Comparison of ENCODE assay signal across 35 cellular contexts in the genomic region with DNA sequence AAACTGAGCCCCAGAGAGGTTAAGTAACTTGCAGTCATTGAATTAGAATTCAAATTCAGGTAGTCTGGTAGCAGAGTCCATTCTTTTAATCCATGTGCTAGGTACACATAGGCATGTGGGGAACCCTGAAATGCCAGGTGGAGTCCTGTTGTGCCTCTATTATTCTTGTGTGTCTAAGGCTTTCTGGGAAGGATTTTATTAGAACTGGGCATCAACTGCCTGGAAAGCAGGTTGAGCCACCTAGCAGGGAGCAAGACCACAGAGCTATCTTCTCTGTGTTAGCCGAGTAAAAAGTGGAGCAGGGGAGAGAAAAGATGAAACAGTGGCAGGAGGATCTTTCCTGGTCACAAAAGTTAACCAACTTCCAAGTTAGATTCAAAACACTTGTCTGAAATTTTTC.
"Had no signal": no experiment of that assay in that cellular context is flagged by ENCODE, and none has a peak within 500 bp of the region (broad histone marks: within the 10 kb centered on the region; RNA-seq: fewer than 3 reads in every experiment).

No MANE protein-coding gene starts in this region.

- H3K9me3 ChIP-seq: adrenal gland, body of pancreas, breast epithelium had no signal

- DNase-seq: activated B cell treated with CpG ODN at 0.5 μM for 24 hours; activated CD4-positive, alpha-beta memory T cell treated with anti-CD3 and anti-CD28 coated beads for 36 hours; activated CD4-positive, alpha-beta T cell treated with anti-CD3 and anti-CD28 coated beads for 4 hours; activated CD4-positive, alpha-beta T cell treated with anti-CD3 and anti-CD28 coated beads, Interleukin-2, amount 10 ng/mL, durations not matched to agents 24 days and 14 days; activated CD4-positive, alpha-beta T cell treated with anti-CD3 and anti-CD28 coated beads, Interleukin-2, amount 50 U/mL, for 1 hour; activated CD4-positive, alpha-beta T cell treated with anti-CD3 and anti-CD28 coated beads, Interleukin-2, amount 50 U/mL, for 4 hours; activated CD4-positive, CD25-positive, alpha-beta regulatory T cell treated with anti-CD3 and anti-CD28 coated beads, Interleukin-2, amount 50 U/mL, for 72 hours; activated CD8-positive, alpha-beta memory T cell treated with anti-CD3 and anti-CD28 coated beads, Interleukin-2, amount 50 U/mL, for 4 hours; activated effector memory CD4-positive, alpha-beta T cell treated with anti-CD3 and anti-CD28 coated beads, Interleukin-2, amount 50 U/mL, for 16 hours; activated gamma-delta T cell treated with Interleukin-2 at 50 U/mL for 16 hours; activated naive CD4-positive, alpha-beta T cell; activated naive CD4-positive, alpha-beta T cell treated with anti-CD3 and anti-CD28 coated beads for 36 hours; activated naive CD4-positive, alpha-beta T cell treated with anti-CD3 and anti-CD28 coated beads, Interleukin-2, amount 50 U/mL, for 16 hours; activated naive CD8-positive, alpha-beta T cell treated with anti-CD3 and anti-CD28 coated beads for 36 hours; activated T-cell treated with anti-CD3 and anti-CD28 coated beads for 4 hours; activated T-cell treated with anti-CD3 and anti-CD28 coated beads, Interleukin-2, amount 50 U/mL, for 1 hour; activated T-cell treated with anti-CD3 and anti-CD28 coated beads, Interleukin-2, amount 50 U/mL, for 4 hours; activated T-cell treated with anti-CD3 and anti-CD28 coated beads, Interleukin-2, amount 50 U/mL, for 72 hours; amniotic stem cell; aorta; brain microvascular endothelial cell; central memory CD4-positive, alpha-beta T cell; SW 1271; T-helper 1 cell; T-helper 9 cell had no signal

- H3K27me3 ChIP-seq: adrenal gland, body of pancreas, brain microvascular endothelial cell, breast epithelium had no signal

- H3K4me3 ChIP-seq: adrenal gland, body of pancreas, breast epithelium had no signal

- H3K27ac ChIP-seq: adrenal gland, body of pancreas, brain microvascular endothelial cell, breast epithelium, VCaP had no signal

- H3K4me1 Mint-ChIP-seq: activated B cell treated with CpG ODN at 0.5 μM for 24 hours; activated CD4-positive, alpha-beta T cell treated with anti-CD3 and anti-CD28 coated beads, Interleukin-2, amount 10 ng/mL, durations not matched to agents 24 days and 14 days; activated naive CD8-positive, alpha-beta T cell treated with anti-CD3 and anti-CD28 coated beads for 36 hours; activated T-helper 17 cell treated with anti-CD3 and anti-CD28 coated beads, Interleukin-2, amount 50 U/mL, for 72 hours had no signal

- H3K27ac Mint-ChIP-seq: activated B cell treated with CpG ODN at 0.5 μM for 24 hours; activated CD4-positive, alpha-beta memory T cell treated with anti-CD3 and anti-CD28 coated beads for 36 hours; activated CD4-positive, alpha-beta T cell treated with anti-CD3 and anti-CD28 coated beads, Interleukin-2, amount 10 ng/mL, durations not matched to agents 24 days and 14 days; activated CD8-positive, alpha-beta T cell treated with anti-CD3 and anti-CD28 coated beads for 36 hours; activated naive CD4-positive, alpha-beta T cell treated with anti-CD3 and anti-CD28 coated beads for 36 hours; activated naive CD4-positive, alpha-beta T cell treated with anti-CD3 and anti-CD28 coated beads, Interleukin-2, amount 50 U/mL, for 72 hours; activated naive CD8-positive, alpha-beta T cell treated with anti-CD3 and anti-CD28 coated beads for 36 hours; activated T-cell treated with anti-CD3 and anti-CD28 coated beads, Interleukin-2, amount 50 U/mL, for 72 hours; activated T-helper 1 cell treated with anti-CD3 and anti-CD28 coated beads, Interleukin-12 subunit alpha, Interleukin-12 subunit beta, Interleukin-2, Interleukin-4 antibody, amounts not matched to agents 30 ng/mL and 10 ng/mL and 1 ng/mL, durations not matched to agents 14 hours and 24 hours and 36 hours; activated T-helper 17 cell treated with anti-CD3 and anti-CD28 coated beads, Interleukin-2, amount 50 U/mL, for 72 hours; T-helper 1 cell treated with Interleukin-12 subunit alpha and Interleukin-12 subunit beta and Interleukin-4 antibody, amounts not matched to agents 30 μg/mL and 1 μg/mL, for 36 hours; T-helper 2 cell treated with Interferon-gamma antibody and Interleukin-4, amounts not matched to agents 5 μg/mL and 100 μg/mL, for 36 hours had no signal

- H3K36me3 ChIP-seq: adrenal gland, brain microvascular endothelial cell, breast epithelium had no signal

- H3K9me3 Mint-ChIP-seq: activated B cell treated with CpG ODN at 0.5 μM for 24 hours; activated CD4-positive, alpha-beta memory T cell treated with anti-CD3 and anti-CD28 coated beads for 36 hours; activated CD4-positive, alpha-beta T cell treated with anti-CD3 and anti-CD28 coated beads, Interleukin-2, amount 10 ng/mL, durations not matched to agents 24 days and 14 days; activated CD8-positive, alpha-beta T cell treated with anti-CD3 and anti-CD28 coated beads for 36 hours; activated naive CD4-positive, alpha-beta T cell treated with anti-CD3 and anti-CD28 coated beads for 36 hours; activated naive CD8-positive, alpha-beta T cell treated with anti-CD3 and anti-CD28 coated beads for 36 hours; activated T-cell treated with anti-CD3 and anti-CD28 coated beads, Interleukin-2, amount 50 U/mL, for 4 hours; activated T-cell treated with anti-CD3 and anti-CD28 coated beads, Interleukin-2, amount 50 U/mL, for 72 hours; activated T-helper 1 cell treated with anti-CD3 and anti-CD28 coated beads, Interleukin-12 subunit alpha, Interleukin-12 subunit beta, Interleukin-2, Interleukin-4 antibody, amounts not matched to agents 30 ng/mL and 10 ng/mL and 1 ng/mL, durations not matched to agents 14 hours and 24 hours and 36 hours; activated T-helper 17 cell treated with anti-CD3 and anti-CD28 coated beads, Interleukin-2, amount 50 U/mL, for 72 hours; T-helper 1 cell treated with Interleukin-12 subunit alpha and Interleukin-12 subunit beta and Interleukin-4 antibody, amounts not matched to agents 30 μg/mL and 1 μg/mL, for 36 hours; T-helper 2 cell treated with Interferon-gamma antibody and Interleukin-4, amounts not matched to agents 5 μg/mL and 100 μg/mL, for 36 hours had no signal

- ATAC-seq: activated CD8-positive, alpha-beta T cell treated with anti-CD3 and anti-CD28 coated beads for 36 hours; activated naive CD4-positive, alpha-beta T cell treated with anti-CD3 and anti-CD28 coated beads, Interleukin-2, amount 50 U/mL, for 72 hours; activated T-cell treated with anti-CD3 and anti-CD28 coated beads, Interleukin-2, amount 50 U/mL, for 4 hours; activated T-cell treated with anti-CD3 and anti-CD28 coated beads, Interleukin-2, amount 50 U/mL, for 72 hours; activated T-helper 17 cell treated with anti-CD3 and anti-CD28 coated beads, Interleukin-2, amount 50 U/mL, for 72 hours; body of pancreas had no signal

- H3K36me3 Mint-ChIP-seq: activated CD4-positive, alpha-beta memory T cell treated with anti-CD3 and anti-CD28 coated beads for 36 hours; activated naive CD4-positive, alpha-beta T cell treated with anti-CD3 and anti-CD28 coated beads, Interleukin-2, amount 50 U/mL, for 72 hours; activated naive CD8-positive, alpha-beta T cell treated with anti-CD3 and anti-CD28 coated beads for 36 hours had no signal

- H3K4me3 Mint-ChIP-seq: activated B cell treated with CpG ODN at 0.5 μM for 24 hours; activated CD4-positive, alpha-beta memory T cell treated with anti-CD3 and anti-CD28 coated beads for 36 hours; activated CD4-positive, alpha-beta T cell treated with anti-CD3 and anti-CD28 coated beads, Interleukin-2, amount 10 ng/mL, durations not matched to agents 24 days and 14 days; activated CD8-positive, alpha-beta T cell treated with anti-CD3 and anti-CD28 coated beads for 36 hours; activated naive CD4-positive, alpha-beta T cell treated with anti-CD3 and anti-CD28 coated beads for 36 hours; activated naive CD8-positive, alpha-beta T cell treated with anti-CD3 and anti-CD28 coated beads for 36 hours; activated T-cell treated with anti-CD3 and anti-CD28 coated beads, Interleukin-2, amount 50 U/mL, for 4 hours; activated T-cell treated with anti-CD3 and anti-CD28 coated beads, Interleukin-2, amount 50 U/mL, for 72 hours; activated T-helper 1 cell treated with anti-CD3 and anti-CD28 coated beads, Interleukin-12 subunit alpha, Interleukin-12 subunit beta, Interleukin-2, Interleukin-4 antibody, amounts not matched to agents 30 ng/mL and 10 ng/mL and 1 ng/mL, durations not matched to agents 14 hours and 24 hours and 36 hours; activated T-helper 17 cell treated with anti-CD3 and anti-CD28 coated beads, Interleukin-2, amount 50 U/mL, for 72 hours; T-helper 1 cell treated with Interleukin-12 subunit alpha and Interleukin-12 subunit beta and Interleukin-4 antibody, amounts not matched to agents 30 μg/mL and 1 μg/mL, for 36 hours; T-helper 2 cell treated with Interferon-gamma antibody and Interleukin-4, amounts not matched to agents 5 μg/mL and 100 μg/mL, for 36 hours had no signal

- H3K4me1 ChIP-seq: adrenal gland, body of pancreas, breast epithelium had no signal
